1 cellular context compared by ENCODE assay signal in the genomic region with DNA sequence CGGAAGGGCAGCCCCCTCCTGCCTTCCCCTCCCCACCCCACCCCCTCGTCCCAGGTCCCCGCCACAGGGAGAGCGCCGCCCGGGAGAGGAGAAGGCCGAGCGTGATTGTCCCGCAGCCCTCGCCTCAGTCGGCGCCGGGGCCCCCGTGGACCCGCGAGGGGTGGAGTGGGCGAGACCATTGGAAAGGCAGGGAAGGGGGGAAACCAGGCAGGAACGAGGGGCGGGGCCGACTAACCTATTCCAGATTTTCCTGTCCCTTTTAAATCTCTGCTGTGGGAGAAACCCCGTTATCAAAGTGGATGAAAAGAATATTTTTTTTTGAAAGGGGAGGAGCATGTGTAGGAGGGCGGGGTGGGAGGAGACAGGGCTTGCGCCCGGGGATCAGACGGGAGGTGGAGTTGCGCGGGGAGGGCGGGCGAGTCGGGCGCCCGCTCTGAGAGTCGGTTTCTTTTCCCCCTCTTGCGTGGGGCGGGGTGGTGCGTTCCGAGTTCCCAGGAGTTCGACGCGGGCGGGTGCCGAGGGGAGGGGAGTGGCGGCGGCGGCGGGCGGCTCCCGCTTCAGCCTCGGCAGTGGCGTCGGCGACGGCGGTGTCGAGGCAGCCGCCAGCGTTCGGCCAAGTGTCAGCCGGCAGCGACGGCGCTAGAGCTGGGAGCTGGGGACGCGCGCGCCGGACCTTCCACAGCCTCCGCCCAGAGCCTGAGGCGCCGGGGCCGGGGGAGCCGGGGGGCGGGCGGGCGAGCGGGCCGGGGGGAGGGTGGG.
A peak's percentile ranks its signal among the peaks of the same experiment; 100 is the strongest.
TF ChIP-seq lines count a peak whose summit lies in the region.

NECTIN3 (plus strand) TSS at position 560 of the 759 bp plus-strand sequence. CDS start 202 bp downstream, outside the sequence.

TF ChIP-seq in WTC11, 78 proteins besides CTCF, POLR2A, EP300 and RAD21 (continued from another document):
- TF ChIP-seq, protein P1, sequence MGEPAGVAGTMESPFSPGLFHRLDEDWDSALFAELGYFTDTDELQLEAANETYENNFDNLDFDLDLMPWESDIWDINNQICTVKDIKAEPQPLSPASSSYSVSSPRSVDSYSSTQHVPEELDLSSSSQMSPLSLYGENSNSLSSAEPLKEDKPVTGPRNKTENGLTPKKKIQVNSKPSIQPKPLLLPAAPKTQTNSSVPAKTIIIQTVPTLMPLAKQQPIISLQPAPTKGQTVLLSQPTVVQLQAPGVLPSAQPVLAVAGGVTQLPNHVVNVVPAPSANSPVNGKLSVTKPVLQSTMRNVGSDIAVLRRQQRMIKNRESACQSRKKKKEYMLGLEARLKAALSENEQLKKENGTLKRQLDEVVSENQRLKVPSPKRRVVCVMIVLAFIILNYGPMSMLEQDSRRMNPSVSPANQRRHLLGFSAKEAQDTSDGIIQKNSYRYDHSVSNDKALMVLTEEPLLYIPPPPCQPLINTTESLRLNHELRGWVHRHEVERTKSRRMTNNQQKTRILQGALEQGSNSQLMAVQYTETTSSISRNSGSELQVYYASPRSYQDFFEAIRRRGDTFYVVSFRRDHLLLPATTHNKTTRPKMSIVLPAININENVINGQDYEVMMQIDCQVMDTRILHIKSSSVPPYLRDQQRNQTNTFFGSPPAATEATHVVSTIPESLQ (CRISPR knock-in tag; IDR thresholded peaks at IDR 0.05) = no peak
- TF ChIP-seq SMAD3 (CRISPR knock-in tag; IDR thresholded peaks at IDR 0.05; ENCODE audit: borderline replicate concordance) (peak; percentile 37; the same call in 1 of the 2 replicates), TEAD4 (CRISPR knock-in tag; IDR thresholded peaks at IDR 0.05) (no peak), ZSCAN18 (CRISPR knock-in tag; IDR thresholded peaks at IDR 0.05) (no peak), TEAD1 (CRISPR knock-in tag; IDR thresholded peaks at IDR 0.05) (peak; percentile 9; the same call in 1 of the 2 replicates), AFF4 (CRISPR knock-in tag; IDR thresholded peaks at IDR 0.05; ENCODE audit: borderline replicate concordance) (no peak), FOXK1 (CRISPR knock-in tag; IDR thresholded peaks at IDR 0.05) (peak; percentile 27; the same call in 1 of the 2 replicates), SP1 (CRISPR knock-in tag; conservative IDR thresholded peaks at IDR 0.05) (peak; percentile 63), ERG (CRISPR knock-in tag; IDR thresholded peaks at IDR 0.05) (no peak), ZNF232 (CRISPR knock-in tag; IDR thresholded peaks at IDR 0.05) (no peak), SOX15 (CRISPR knock-in tag; IDR thresholded peaks at IDR 0.05) (no peak), RORB (CRISPR knock-in tag; IDR thresholded peaks at IDR 0.05) (no peak), ZNF396 (CRISPR knock-in tag; IDR thresholded peaks at IDR 0.05; ENCODE audit: borderline replicate concordance) (no peak), NR2C2 (CRISPR knock-in tag; IDR thresholded peaks at IDR 0.05) (no peak), ZMAT4 (CRISPR knock-in tag; IDR thresholded peaks at IDR 0.05) (no peak)
- TF ChIP-seq, protein P2, sequence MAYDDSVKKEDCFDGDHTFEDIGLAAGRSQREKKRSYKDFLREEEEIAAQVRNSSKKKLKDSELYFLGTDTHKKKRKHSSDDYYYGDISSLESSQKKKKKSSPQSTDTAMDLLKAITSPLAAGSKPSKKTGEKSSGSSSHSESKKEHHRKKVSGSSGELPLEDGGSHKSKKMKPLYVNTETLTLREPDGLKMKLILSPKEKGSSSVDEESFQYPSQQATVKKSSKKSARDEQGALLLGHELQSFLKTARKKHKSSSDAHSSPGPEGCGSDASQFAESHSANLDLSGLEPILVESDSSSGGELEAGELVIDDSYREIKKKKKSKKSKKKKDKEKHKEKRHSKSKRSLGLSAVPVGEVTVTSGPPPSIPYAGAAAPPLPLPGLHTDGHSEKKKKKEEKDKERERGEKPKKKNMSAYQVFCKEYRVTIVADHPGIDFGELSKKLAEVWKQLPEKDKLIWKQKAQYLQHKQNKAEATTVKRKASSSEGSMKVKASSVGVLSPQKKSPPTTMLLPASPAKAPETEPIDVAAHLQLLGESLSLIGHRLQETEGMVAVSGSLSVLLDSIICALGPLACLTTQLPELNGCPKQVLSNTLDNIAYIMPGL (CRISPR knock-in tag; IDR thresholded peaks at IDR 0.05) = 0 out of 2 replicates have a peak, but pooled peaks have one; percentile 25
- TF ChIP-seq, protein P3, sequence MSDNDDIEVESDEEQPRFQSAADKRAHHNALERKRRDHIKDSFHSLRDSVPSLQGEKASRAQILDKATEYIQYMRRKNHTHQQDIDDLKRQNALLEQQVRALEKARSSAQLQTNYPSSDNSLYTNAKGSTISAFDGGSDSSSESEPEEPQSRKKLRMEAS (CRISPR knock-in tag; IDR thresholded peaks at IDR 0.05) = no peak
TF ChIP-seq in WTC11: peak in this region for 7.
